Comparison of ENCODE assay signal across 1 cellular context in the genomic region with DNA sequence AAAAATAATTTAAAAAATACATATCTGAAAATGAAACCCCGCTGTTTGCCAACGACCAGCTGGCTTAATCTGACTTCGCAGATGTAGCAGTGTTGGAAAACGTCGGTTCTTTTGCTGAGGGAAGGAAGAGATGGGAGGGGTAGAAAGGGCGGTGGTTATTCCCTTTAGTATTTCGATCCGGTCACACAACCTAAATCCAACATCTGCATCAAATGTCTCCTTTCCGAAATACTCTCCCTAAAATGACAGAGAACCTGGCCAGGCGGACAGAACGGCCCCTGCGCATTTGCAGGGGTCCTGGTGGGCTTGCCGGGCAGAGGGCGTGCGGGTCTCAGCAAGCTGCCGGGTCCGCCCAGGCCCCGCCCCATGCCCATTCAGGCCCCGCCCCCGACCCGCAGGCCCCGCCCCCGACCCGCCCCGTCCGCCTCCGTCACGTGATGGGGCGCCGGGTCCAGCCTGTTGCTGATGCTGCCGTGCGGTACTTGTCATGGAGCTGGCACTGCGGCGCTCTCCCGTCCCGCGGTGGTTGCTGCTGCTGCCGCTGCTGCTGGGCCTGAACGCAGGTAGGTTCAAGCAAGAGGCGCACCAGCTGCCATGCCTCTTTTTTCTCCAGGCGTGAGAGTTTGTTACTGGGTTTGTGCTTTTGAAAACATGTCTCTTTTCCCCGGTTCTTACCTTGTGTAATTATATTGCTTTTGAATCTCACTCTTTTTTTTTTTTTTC.
TF ChIP-seq lines count a peak whose summit lies in the region.

A gene with protein sequence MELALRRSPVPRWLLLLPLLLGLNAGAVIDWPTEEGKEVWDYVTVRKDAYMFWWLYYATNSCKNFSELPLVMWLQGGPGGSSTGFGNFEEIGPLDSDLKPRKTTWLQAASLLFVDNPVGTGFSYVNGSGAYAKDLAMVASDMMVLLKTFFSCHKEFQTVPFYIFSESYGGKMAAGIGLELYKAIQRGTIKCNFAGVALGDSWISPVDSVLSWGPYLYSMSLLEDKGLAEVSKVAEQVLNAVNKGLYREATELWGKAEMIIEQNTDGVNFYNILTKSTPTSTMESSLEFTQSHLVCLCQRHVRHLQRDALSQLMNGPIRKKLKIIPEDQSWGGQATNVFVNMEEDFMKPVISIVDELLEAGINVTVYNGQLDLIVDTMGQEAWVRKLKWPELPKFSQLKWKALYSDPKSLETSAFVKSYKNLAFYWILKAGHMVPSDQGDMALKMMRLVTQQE (plus strand): TSS at position 459 of the 723 bp plus-strand sequence. CDS start 29 bp downstream, at position 488.

TF ChIP-seq in HepG2, 621 proteins besides CTCF, POLR2A, EP300 and RAD21 (continued from another document and continues in another):
- TF ChIP-seq, protein P1, sequence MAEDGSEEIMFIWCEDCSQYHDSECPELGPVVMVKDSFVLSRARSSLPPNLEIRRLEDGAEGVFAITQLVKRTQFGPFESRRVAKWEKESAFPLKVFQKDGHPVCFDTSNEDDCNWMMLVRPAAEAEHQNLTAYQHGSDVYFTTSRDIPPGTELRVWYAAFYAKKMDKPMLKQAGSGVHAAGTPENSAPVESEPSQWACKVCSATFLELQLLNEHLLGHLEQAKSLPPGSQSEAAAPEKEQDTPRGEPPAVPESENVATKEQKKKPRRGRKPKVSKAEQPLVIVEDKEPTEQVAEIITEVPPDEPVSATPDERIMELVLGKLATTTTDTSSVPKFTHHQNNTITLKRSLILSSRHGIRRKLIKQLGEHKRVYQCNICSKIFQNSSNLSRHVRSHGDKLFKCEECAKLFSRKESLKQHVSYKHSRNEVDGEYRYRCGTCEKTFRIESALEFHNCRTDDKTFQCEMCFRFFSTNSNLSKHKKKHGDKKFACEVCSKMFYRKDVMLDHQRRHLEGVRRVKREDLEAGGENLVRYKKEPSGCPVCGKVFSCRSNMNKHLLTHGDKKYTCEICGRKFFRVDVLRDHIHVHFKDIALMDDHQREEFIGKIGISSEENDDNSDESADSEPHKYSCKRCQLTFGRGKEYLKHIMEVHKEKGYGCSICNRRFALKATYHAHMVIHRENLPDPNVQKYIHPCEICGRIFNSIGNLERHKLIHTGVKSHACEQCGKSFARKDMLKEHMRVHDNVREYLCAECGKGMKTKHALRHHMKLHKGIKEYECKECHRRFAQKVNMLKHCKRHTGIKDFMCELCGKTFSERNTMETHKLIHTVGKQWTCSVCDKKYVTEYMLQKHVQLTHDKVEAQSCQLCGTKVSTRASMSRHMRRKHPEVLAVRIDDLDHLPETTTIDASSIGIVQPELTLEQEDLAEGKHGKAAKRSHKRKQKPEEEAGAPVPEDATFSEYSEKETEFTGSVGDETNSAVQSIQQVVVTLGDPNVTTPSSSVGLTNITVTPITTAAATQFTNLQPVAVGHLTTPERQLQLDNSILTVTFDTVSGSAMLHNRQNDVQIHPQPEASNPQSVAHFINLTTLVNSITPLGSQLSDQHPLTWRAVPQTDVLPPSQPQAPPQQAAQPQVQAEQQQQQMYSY (CRISPR knock-in tag; IDR thresholded peaks at IDR 0.05): no peak
- TF ChIP-seq NFIC (IDR thresholded peaks at IDR 0.05; ENCODE audit: low read length) (no peak), ZNF619 (CRISPR knock-in tag; IDR thresholded peaks at IDR 0.05) (no peak), CC2D1A (CRISPR knock-in tag; IDR thresholded peaks at IDR 0.05) (no peak), NFYB (CRISPR knock-in tag; IDR thresholded peaks at IDR 0.05) (no peak), NCOR1 (IDR thresholded peaks at IDR 0.05; ENCODE audit: borderline replicate concordance, low read length) (no peak; the same call in 1 of the 2 replicates), MED8 (CRISPR knock-in tag; IDR thresholded peaks at IDR 0.05; ENCODE audit: insufficient replicate concordance) (no peak), ATF7-NPFF (CRISPR knock-in tag; IDR thresholded peaks at IDR 0.05; ENCODE audit: low read depth) (no peak), ZNF335 (CRISPR knock-in tag; IDR thresholded peaks at IDR 0.05) (no peak), HNRNPK (IDR thresholded peaks at IDR 0.05; ENCODE audit: low read depth, low read length, poor library complexity, severe bottlenecking) (no peak), ZNF296 (CRISPR knock-in tag; conservative IDR thresholded peaks at IDR 0.05) (no peak)
- TF ChIP-seq, protein P2, sequence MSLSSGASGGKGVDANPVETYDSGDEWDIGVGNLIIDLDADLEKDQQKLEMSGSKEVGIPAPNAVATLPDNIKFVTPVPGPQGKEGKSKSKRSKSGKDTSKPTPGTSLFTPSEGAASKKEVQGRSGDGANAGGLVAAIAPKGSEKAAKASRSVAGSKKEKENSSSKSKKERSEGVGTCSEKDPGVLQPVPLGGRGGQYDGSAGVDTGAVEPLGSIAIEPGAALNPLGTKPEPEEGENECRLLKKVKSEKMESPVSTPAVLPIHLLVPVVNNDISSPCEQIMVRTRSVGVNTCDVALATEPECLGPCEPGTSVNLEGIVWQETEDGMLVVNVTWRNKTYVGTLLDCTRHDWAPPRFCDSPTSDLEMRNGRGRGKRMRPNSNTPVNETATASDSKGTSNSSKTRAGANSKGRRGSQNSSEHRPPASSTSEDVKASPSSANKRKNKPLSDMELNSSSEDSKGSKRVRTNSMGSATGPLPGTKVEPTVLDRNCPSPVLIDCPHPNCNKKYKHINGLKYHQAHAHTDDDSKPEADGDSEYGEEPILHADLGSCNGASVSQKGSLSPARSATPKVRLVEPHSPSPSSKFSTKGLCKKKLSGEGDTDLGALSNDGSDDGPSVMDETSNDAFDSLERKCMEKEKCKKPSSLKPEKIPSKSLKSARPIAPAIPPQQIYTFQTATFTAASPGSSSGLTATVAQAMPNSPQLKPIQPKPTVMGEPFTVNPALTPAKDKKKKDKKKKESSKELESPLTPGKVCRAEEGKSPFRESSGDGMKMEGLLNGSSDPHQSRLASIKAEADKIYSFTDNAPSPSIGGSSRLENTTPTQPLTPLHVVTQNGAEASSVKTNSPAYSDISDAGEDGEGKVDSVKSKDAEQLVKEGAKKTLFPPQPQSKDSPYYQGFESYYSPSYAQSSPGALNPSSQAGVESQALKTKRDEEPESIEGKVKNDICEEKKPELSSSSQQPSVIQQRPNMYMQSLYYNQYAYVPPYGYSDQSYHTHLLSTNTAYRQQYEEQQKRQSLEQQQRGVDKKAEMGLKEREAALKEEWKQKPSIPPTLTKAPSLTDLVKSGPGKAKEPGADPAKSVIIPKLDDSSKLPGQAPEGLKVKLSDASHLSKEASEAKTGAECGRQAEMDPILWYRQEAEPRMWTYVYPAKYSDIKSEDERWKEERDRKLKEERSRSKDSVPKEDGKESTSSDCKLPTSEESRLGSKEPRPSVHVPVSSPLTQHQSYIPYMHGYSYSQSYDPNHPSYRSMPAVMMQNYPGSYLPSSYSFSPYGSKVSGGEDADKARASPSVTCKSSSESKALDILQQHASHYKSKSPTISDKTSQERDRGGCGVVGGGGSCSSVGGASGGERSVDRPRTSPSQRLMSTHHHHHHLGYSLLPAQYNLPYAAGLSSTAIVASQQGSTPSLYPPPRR (CRISPR knock-in tag; IDR thresholded peaks at IDR 0.05; ENCODE audit: borderline replicate concordance): 0 out of 2 replicates have a peak, but pooled peaks have one; percentile 26
- TF ChIP-seq, protein P3, sequence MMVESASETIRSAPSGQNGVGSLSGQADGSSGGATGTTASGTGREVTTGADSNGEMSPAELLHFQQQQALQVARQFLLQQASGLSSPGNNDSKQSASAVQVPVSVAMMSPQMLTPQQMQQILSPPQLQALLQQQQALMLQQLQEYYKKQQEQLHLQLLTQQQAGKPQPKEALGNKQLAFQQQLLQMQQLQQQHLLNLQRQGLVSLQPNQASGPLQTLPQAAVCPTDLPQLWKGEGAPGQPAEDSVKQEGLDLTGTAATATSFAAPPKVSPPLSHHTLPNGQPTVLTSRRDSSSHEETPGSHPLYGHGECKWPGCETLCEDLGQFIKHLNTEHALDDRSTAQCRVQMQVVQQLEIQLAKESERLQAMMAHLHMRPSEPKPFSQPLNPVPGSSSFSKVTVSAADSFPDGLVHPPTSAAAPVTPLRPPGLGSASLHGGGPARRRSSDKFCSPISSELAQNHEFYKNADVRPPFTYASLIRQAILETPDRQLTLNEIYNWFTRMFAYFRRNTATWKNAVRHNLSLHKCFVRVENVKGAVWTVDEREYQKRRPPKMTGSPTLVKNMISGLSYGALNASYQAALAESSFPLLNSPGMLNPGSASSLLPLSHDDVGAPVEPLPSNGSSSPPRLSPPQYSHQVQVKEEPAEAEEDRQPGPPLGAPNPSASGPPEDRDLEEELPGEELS (CRISPR knock-in tag; IDR thresholded peaks at IDR 0.05): no peak
- TF ChIP-seq, protein P4, sequence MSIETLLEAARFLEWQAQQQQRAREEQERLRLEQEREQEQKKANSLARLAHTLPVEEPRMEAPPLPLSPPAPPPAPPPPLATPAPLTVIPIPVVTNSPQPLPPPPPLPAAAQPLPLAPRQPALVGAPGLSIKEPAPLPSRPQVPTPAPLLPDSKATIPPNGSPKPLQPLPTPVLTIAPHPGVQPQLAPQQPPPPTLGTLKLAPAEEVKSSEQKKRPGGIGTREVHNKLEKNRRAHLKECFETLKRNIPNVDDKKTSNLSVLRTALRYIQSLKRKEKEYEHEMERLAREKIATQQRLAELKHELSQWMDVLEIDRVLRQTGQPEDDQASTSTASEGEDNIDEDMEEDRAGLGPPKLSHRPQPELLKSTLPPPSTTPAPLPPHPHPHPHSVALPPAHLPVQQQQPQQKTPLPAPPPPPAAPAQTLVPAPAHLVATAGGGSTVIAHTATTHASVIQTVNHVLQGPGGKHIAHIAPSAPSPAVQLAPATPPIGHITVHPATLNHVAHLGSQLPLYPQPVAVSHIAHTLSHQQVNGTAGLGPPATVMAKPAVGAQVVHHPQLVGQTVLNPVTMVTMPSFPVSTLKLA (IDR thresholded peaks at IDR 0.05): no peak
- TF ChIP-seq, protein P5, sequence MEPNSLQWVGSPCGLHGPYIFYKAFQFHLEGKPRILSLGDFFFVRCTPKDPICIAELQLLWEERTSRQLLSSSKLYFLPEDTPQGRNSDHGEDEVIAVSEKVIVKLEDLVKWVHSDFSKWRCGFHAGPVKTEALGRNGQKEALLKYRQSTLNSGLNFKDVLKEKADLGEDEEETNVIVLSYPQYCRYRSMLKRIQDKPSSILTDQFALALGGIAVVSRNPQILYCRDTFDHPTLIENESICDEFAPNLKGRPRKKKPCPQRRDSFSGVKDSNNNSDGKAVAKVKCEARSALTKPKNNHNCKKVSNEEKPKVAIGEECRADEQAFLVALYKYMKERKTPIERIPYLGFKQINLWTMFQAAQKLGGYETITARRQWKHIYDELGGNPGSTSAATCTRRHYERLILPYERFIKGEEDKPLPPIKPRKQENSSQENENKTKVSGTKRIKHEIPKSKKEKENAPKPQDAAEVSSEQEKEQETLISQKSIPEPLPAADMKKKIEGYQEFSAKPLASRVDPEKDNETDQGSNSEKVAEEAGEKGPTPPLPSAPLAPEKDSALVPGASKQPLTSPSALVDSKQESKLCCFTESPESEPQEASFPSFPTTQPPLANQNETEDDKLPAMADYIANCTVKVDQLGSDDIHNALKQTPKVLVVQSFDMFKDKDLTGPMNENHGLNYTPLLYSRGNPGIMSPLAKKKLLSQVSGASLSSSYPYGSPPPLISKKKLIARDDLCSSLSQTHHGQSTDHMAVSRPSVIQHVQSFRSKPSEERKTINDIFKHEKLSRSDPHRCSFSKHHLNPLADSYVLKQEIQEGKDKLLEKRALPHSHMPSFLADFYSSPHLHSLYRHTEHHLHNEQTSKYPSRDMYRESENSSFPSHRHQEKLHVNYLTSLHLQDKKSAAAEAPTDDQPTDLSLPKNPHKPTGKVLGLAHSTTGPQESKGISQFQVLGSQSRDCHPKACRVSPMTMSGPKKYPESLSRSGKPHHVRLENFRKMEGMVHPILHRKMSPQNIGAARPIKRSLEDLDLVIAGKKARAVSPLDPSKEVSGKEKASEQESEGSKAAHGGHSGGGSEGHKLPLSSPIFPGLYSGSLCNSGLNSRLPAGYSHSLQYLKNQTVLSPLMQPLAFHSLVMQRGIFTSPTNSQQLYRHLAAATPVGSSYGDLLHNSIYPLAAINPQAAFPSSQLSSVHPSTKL (CRISPR knock-in tag; IDR thresholded peaks at IDR 0.05): peak; percentile 38; the same call in 1 of the 2 replicates
- TF ChIP-seq, protein P6, sequence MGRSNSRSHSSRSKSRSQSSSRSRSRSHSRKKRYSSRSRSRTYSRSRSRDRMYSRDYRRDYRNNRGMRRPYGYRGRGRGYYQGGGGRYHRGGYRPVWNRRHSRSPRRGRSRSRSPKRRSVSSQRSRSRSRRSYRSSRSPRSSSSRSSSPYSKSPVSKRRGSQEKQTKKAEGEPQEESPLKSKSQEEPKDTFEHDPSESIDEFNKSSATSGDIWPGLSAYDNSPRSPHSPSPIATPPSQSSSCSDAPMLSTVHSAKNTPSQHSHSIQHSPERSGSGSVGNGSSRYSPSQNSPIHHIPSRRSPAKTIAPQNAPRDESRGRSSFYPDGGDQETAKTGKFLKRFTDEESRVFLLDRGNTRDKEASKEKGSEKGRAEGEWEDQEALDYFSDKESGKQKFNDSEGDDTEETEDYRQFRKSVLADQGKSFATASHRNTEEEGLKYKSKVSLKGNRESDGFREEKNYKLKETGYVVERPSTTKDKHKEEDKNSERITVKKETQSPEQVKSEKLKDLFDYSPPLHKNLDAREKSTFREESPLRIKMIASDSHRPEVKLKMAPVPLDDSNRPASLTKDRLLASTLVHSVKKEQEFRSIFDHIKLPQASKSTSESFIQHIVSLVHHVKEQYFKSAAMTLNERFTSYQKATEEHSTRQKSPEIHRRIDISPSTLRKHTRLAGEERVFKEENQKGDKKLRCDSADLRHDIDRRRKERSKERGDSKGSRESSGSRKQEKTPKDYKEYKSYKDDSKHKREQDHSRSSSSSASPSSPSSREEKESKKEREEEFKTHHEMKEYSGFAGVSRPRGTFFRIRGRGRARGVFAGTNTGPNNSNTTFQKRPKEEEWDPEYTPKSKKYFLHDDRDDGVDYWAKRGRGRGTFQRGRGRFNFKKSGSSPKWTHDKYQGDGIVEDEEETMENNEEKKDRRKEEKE (IDR thresholded peaks at IDR 0.05): no peak
- TF ChIP-seq, protein P7, sequence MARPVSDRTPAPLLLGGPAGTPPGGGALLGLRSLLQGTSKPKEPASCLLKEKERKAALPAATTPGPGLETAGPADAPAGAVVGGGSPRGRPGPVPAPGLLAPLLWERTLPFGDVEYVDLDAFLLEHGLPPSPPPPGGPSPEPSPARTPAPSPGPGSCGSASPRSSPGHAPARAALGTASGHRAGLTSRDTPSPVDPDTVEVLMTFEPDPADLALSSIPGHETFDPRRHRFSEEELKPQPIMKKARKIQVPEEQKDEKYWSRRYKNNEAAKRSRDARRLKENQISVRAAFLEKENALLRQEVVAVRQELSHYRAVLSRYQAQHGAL (CRISPR knock-in tag; IDR thresholded peaks at IDR 0.05; ENCODE audit: not compliant biosample characterization): no peak
- TF ChIP-seq, protein P8, sequence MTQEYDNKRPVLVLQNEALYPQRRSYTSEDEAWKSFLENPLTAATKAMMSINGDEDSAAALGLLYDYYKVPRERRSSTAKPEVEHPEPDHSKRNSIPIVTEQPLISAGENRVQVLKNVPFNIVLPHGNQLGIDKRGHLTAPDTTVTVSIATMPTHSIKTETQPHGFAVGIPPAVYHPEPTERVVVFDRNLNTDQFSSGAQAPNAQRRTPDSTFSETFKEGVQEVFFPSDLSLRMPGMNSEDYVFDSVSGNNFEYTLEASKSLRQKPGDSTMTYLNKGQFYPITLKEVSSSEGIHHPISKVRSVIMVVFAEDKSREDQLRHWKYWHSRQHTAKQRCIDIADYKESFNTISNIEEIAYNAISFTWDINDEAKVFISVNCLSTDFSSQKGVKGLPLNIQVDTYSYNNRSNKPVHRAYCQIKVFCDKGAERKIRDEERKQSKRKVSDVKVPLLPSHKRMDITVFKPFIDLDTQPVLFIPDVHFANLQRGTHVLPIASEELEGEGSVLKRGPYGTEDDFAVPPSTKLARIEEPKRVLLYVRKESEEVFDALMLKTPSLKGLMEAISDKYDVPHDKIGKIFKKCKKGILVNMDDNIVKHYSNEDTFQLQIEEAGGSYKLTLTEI (CRISPR knock-in tag; conservative IDR thresholded peaks at IDR 0.05): no peak
- TF ChIP-seq, protein P9, sequence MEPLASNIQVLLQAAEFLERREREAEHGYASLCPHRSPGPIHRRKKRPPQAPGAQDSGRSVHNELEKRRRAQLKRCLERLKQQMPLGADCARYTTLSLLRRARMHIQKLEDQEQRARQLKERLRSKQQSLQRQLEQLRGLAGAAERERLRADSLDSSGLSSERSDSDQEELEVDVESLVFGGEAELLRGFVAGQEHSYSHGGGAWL (CRISPR knock-in tag; IDR thresholded peaks at IDR 0.05): no peak
